19 cellular contexts compared by ENCODE assay signal in genomic region chr15:63331456-63331855, GRCh38. TPM values are rescaled to one million over a fixed set of nuclear protein-coding genes. Genes with fewer than 3 reads are reported as not detected.
DNase-seq lines count a peak whose midpoint lies in the region; ATAC-seq, FAIRE-seq and TF ChIP-seq lines count a peak whose summit lies in the region.
"Had no signal": no experiment of that assay in that cellular context is flagged by ENCODE, and none has a peak within 500 bp of the region (broad histone marks: within the 10 kb centered on the region; RNA-seq: fewer than 3 reads in every experiment).

No MANE protein-coding gene starts in this region.

- H3K9me3 Mint-ChIP-seq in activated CD8-positive, alpha-beta T cell treated with anti-CD3 and anti-CD28 coated beads for 36 hours: no peaks in the 10 kb centered on the region
- no peaks in the 10 kb centered on the region for H3K9me3 Mint-ChIP-seq in activated CD8-positive, alpha-beta T cell treated with anti-CD3 and anti-CD28 coated beads, Interleukin-2, amount 10 ng/mL, durations not matched to agents 7 days and 5 days (ENCODE audit: insufficient read depth)
- H3K9me3 Mint-ChIP-seq in Caco-2 (ENCODE audit: unreplicated experiment): no peaks in the 10 kb centered on the region
- H3K9me3 Mint-ChIP-seq in H9: no peaks in the 10 kb centered on the region
- H3K9me3 Mint-ChIP-seq: stimulated activated naive B cell treated with anti-CD40 and anti-IgM and Interleukin-4, amounts not matched to agents 10 μg/mL and 1 μg/mL and 100 μg/mL, for 72 hours; T-helper 1 cell treated with Interleukin-12 subunit alpha and Interleukin-12 subunit beta and Interleukin-4 antibody, amounts not matched to agents 30 μg/mL and 1 μg/mL, for 36 hours had no signal

- H3K36me3 Mint-ChIP-seq in activated CD8-positive, alpha-beta T cell treated with anti-CD3 and anti-CD28 coated beads for 36 hours (ENCODE audit: low read depth): no peaks in the 10 kb centered on the region
- H3K36me3 Mint-ChIP-seq in activated CD8-positive, alpha-beta T cell treated with anti-CD3 and anti-CD28 coated beads, Interleukin-2, amount 10 ng/mL, durations not matched to agents 7 days and 5 days (ENCODE audit: low read depth): no peaks in the 10 kb centered on the region
- no peaks in the 10 kb centered on the region for H3K36me3 Mint-ChIP-seq in Caco-2 (ENCODE audit: insufficient read depth, unreplicated experiment)
- H3K36me3 Mint-ChIP-seq in H9 (ENCODE audit: insufficient read depth in 1 of 3, low read depth in 3 of 3): no peaks in the 10 kb centered on the region
- H3K36me3 Mint-ChIP-seq: stimulated activated naive B cell treated with anti-CD40 and anti-IgM and Interleukin-4, amounts not matched to agents 10 μg/mL and 1 μg/mL and 100 μg/mL, for 72 hours had no signal

- no peaks in the 10 kb centered on the region for H3K27me3 Mint-ChIP-seq in activated CD8-positive, alpha-beta T cell treated with anti-CD3 and anti-CD28 coated beads for 36 hours
- H3K27me3 Mint-ChIP-seq in activated CD8-positive, alpha-beta T cell treated with anti-CD3 and anti-CD28 coated beads, Interleukin-2, amount 10 ng/mL, durations not matched to agents 7 days and 5 days (ENCODE audit: low read depth): no peaks in the 10 kb centered on the region
- no peaks in the 10 kb centered on the region for H3K27me3 Mint-ChIP-seq in Caco-2 (ENCODE audit: insufficient read depth, unreplicated experiment)
- H3K27me3 Mint-ChIP-seq in H9 (ENCODE audit: low read depth): 0 out of 2 replicates have a peak, but pooled peaks cover 2% of the 10 kb centered on the region

- intact Hi-C loops in activated CD8-positive, alpha-beta T cell treated with anti-CD3 and anti-CD28 coated beads for 36 hours (cut with micrococcal nuclease): no loop called here
- intact Hi-C loops in Caco-2 (cut with micrococcal nuclease; ENCODE audit: unreplicated experiment): no loop called here

- no peaks in the 10 kb centered on the region for H3K4me1 ChIP-seq in Caco-2
- H3K4me1 ChIP-seq in H9 (ENCODE audit: insufficient read depth, low read length): no peaks in the 10 kb centered on the region
- H3K4me1 ChIP-seq: left ventricle myocardium inferior had no signal

- H3K4me3 ChIP-seq in epithelial cell of esophagus (ENCODE audit: low read length) (no peak overlapping the region), Caco-2 (ENCODE audit: low read depth, low read length) (no peak overlapping the region)
- H3K4me3 ChIP-seq: left ventricle myocardium inferior, ovary had no signal

- H3K36me3 ChIP-seq in Caco-2 (ENCODE audit: control insufficient read depth, insufficient read depth, low read length): no peaks in the 10 kb centered on the region
- H3K36me3 ChIP-seq: left ventricle myocardium inferior, ovary had no signal

- no peak overlapping the region for H2BK12ac ChIP-seq in H9 (ENCODE audit: insufficient read length, low read depth, low read length)

- no peak overlapping the region for H3K27ac Mint-ChIP-seq in activated CD8-positive, alpha-beta T cell treated with anti-CD3 and anti-CD28 coated beads for 36 hours
- H3K27ac Mint-ChIP-seq in activated CD8-positive, alpha-beta T cell treated with anti-CD3 and anti-CD28 coated beads, Interleukin-2, amount 10 ng/mL, durations not matched to agents 7 days and 5 days: no peak overlapping the region
- no peak overlapping the region for H3K27ac Mint-ChIP-seq in Caco-2 (ENCODE audit: unreplicated experiment)
- H3K27ac Mint-ChIP-seq in H9: no peak overlapping the region
- H3K27ac Mint-ChIP-seq: stimulated activated naive B cell treated with anti-CD40 and anti-IgM and Interleukin-4, amounts not matched to agents 10 μg/mL and 1 μg/mL and 100 μg/mL, for 72 hours; T-helper 1 cell treated with Interleukin-12 subunit alpha and Interleukin-12 subunit beta and Interleukin-4 antibody, amounts not matched to agents 30 μg/mL and 1 μg/mL, for 36 hours had no signal

- H3K9ac ChIP-seq in H9 (ENCODE audit: extremely low read depth, insufficient read length, low read length): no peak overlapping the region

- no peak overlapping the region for H2AK5ac ChIP-seq in H9 (ENCODE audit: insufficient read length, low read length)

- H3K27me3 ChIP-seq in Caco-2 (replicated peaks; ENCODE audit: control insufficient read depth, insufficient read depth, low read length): no peaks in the 10 kb centered on the region
- H3K27me3 ChIP-seq in H9 (ENCODE audit: insufficient read depth, low read length): no peaks in the 10 kb centered on the region
- H3K27me3 ChIP-seq: ovary had no signal

- DNase-seq in activated CD8-positive, alpha-beta T cell treated with anti-CD3 and anti-CD28 coated beads for 36 hours: peak; percentile 26
- DNase-seq in activated CD8-positive, alpha-beta T cell treated with anti-CD3 and anti-CD28 coated beads, Interleukin-2, amount 10 ng/mL, durations not matched to agents 7 days and 5 days: no peak
- DNase-seq in RCC 7860 (ENCODE audit: low spot score): peak; percentile 69
- peak; percentile 93 for DNase-seq in epithelial cell of esophagus (ENCODE audit: low read depth)
- peak; percentile 2 to 20 for DNase-seq in stimulated activated CD8-positive, alpha-beta memory T cell treated with anti-CD3 and anti-CD28 coated beads, Interleukin-7, amount 100 ng/mL, for 48 hours (ENCODE audit: extremely low read depth in 1 of 2, low read depth in 1 of 2)
- no peak for DNase-seq in Caco-2
- no peak for DNase-seq in H9
- DNase-seq: activated CD4-positive, CD25-positive, alpha-beta regulatory T cell treated with anti-CD3 and anti-CD28 coated beads, Interleukin-2, amount 50 U/mL, for 72 hours; amniotic stem cell; DMS79 treated with DMSO at 0.1 percent for 48 hours; left ventricle myocardium inferior; NCI-H146; NCI-H345; NK-92 treated with Interleukin-12 subunit alpha and Interleukin-12 subunit beta, amount 100 ng/mL, for 24 hours; ovary; stimulated activated naive B cell treated with anti-CD40 and anti-IgM and Interleukin-4, amounts not matched to agents 10 μg/mL and 1 μg/mL and 100 μg/mL, for 72 hours had no signal

- no peak overlapping the region for H3K23ac ChIP-seq in H9 (ENCODE audit: insufficient read length, low read depth, low read length)

- H3K23me2 ChIP-seq in H9 (ENCODE audit: insufficient read length, low read depth, low read length, poor library complexity, severe bottlenecking): no peaks in the 10 kb centered on the region

- H2BK120ac ChIP-seq in H9 (ENCODE audit: low read depth, low read length, poor library complexity, severe bottlenecking): no peak overlapping the region

- no peak overlapping the region for H3K4me2 ChIP-seq in H9 (ENCODE audit: insufficient read depth, insufficient read length, low read length)

- no peak overlapping the region for H3K18ac ChIP-seq in H9 (ENCODE audit: insufficient read length, low read depth, low read length)

- TF ChIP-seq CTCF in activated CD8-positive, alpha-beta T cell treated with anti-CD3 and anti-CD28 coated beads for 36 hours (IDR thresholded peaks at IDR 0.05): no peak
- TF ChIP-seq CTCF in epithelial cell of esophagus (IDR thresholded peaks at IDR 0.05; ENCODE audit: insufficient read depth, low read depth, low read length, missing control alignments): no peak
- TF ChIP-seq CTCF in Caco-2 (IDR thresholded peaks at IDR 0.05; ENCODE audit: insufficient read depth in 1 of 2, low read depth in 1 of 2, low read length in 1 of 2, severe bottlenecking in 1 of 2, unreplicated experiment in 1 of 2): no peak
- no peak for TF ChIP-seq CTCF in H9 (conservative IDR thresholded peaks at IDR 0.05)

- no peak overlapping the region for H2BK20ac ChIP-seq in H9 (ENCODE audit: low read depth, low read length, poor library complexity, severe bottlenecking)

- no peak overlapping the region for H3K27ac ChIP-seq in H9 (ENCODE audit: insufficient read length, low read depth, low read length)
- H3K27ac ChIP-seq: HL-60, left ventricle myocardium inferior, ovary had no signal

- no peak for FAIRE-seq in RCC 7860 (lab: Jason Lieb, UNC)

- no peaks in the 10 kb centered on the region for H3K79me2 ChIP-seq in H9 (ENCODE audit: insufficient read depth, low read length)

- no peaks in the 10 kb centered on the region for H3K79me1 ChIP-seq in H9 (ENCODE audit: insufficient read depth, low read depth, low read length, poor library complexity, severe bottlenecking)

- no peak overlapping the region for H2AFZ ChIP-seq in H9 (ENCODE audit: low read length)

- WGBS in H9 (ENCODE audit: extremely low coverage, insufficient read length, low lambda C conversion rate): no CpG with 5 or more reads among the region's 12 CpGs

- no TSS peak for BruUV-seq in Caco-2 (replicated peaks; lab: Mats Ljungman, UMichigan)

- POLR2A ChIA-PET in activated CD8-positive, alpha-beta T cell treated with anti-CD3 and anti-CD28 coated beads for 36 hours (lab: Charles Lee): interaction anchor here (1.0 kb wide), 1 partner anchor 20 kb away, joined by 3 read pairs; no protein-coding TSS in a partner anchor
- POLR2A ChIA-PET in activated CD8-positive, alpha-beta T cell treated with anti-CD3 and anti-CD28 coated beads, Interleukin-2, amount 10 ng/mL, durations not matched to agents 7 days and 5 days (lab: Charles Lee): no interaction called here
- POLR2A ChIA-PET in Caco-2 (lab: Charles Lee): no interaction called here

- no peak overlapping the region for H4K5ac ChIP-seq in H9 (ENCODE audit: insufficient read length, low read depth, low read length)

- H3T11ph ChIP-seq in H9 (ENCODE audit: low read length): no peak overlapping the region

- no peak overlapping the region for H3K4ac ChIP-seq in H9 (ENCODE audit: low read depth, low read length)

- H3K56ac ChIP-seq in H9 (ENCODE audit: insufficient read length, low read depth, low read length): no peak overlapping the region

- no peaks in the 10 kb centered on the region for H3K4me1 Mint-ChIP-seq in activated CD8-positive, alpha-beta T cell treated with anti-CD3 and anti-CD28 coated beads for 36 hours (ENCODE audit: low read depth)
- no peaks in the 10 kb centered on the region for H3K4me1 Mint-ChIP-seq in activated CD8-positive, alpha-beta T cell treated with anti-CD3 and anti-CD28 coated beads, Interleukin-2, amount 10 ng/mL, durations not matched to agents 7 days and 5 days (ENCODE audit: low read depth)
- H3K4me1 Mint-ChIP-seq in Caco-2 (ENCODE audit: low read depth, unreplicated experiment) (no peaks in the 10 kb centered on the region), H9 (0 out of 4 replicates have a peak, but pooled peaks cover 0 to 2% of the 10 kb centered on the region in 2 experiments)
- H3K4me1 Mint-ChIP-seq: stimulated activated naive B cell treated with anti-CD40 and anti-IgM and Interleukin-4, amounts not matched to agents 10 μg/mL and 1 μg/mL and 100 μg/mL, for 72 hours had no signal

- H2BK15ac ChIP-seq in H9 (ENCODE audit: low read depth, low read length): no peak overlapping the region

- H3K4me3 Mint-ChIP-seq in activated CD8-positive, alpha-beta T cell treated with anti-CD3 and anti-CD28 coated beads for 36 hours: no peak overlapping the region
- no peak overlapping the region for H3K4me3 Mint-ChIP-seq in activated CD8-positive, alpha-beta T cell treated with anti-CD3 and anti-CD28 coated beads, Interleukin-2, amount 10 ng/mL, durations not matched to agents 7 days and 5 days
- H3K4me3 Mint-ChIP-seq in Caco-2 (ENCODE audit: unreplicated experiment) (no peak overlapping the region), H9 (no peak overlapping the region)
- H3K4me3 Mint-ChIP-seq: stimulated activated naive B cell treated with anti-CD40 and anti-IgM and Interleukin-4, amounts not matched to agents 10 μg/mL and 1 μg/mL and 100 μg/mL, for 72 hours; T-helper 1 cell treated with Interleukin-12 subunit alpha and Interleukin-12 subunit beta and Interleukin-4 antibody, amounts not matched to agents 30 μg/mL and 1 μg/mL, for 36 hours had no signal

- CTCF ChIA-PET in activated CD8-positive, alpha-beta T cell treated with anti-CD3 and anti-CD28 coated beads for 36 hours (lab: Charles Lee): interaction anchor here (1.3 kb wide), 1 partner anchor 48 kb away, joined by 3 read pairs; no protein-coding TSS in a partner anchor
- CTCF ChIA-PET in activated CD8-positive, alpha-beta T cell treated with anti-CD3 and anti-CD28 coated beads, Interleukin-2, amount 10 ng/mL, durations not matched to agents 7 days and 5 days (lab: Charles Lee): interaction anchor here (1.5 kb wide), 1 partner anchor 283 kb away, joined by 5 read pairs; no protein-coding TSS in a partner anchor
- CTCF ChIA-PET in Caco-2 (lab: Charles Lee): no interaction called here

- H4K91ac ChIP-seq in H9 (ENCODE audit: insufficient read length, low read depth, low read length): no peak overlapping the region

- H3K9me3 ChIP-seq in Caco-2 (no peaks in the 10 kb centered on the region), H9 (ENCODE audit: control insufficient read depth, low read depth, low read length) (no peaks in the 10 kb centered on the region)
- H3K9me3 ChIP-seq: left ventricle myocardium inferior, ovary had no signal

- H4K20me1 ChIP-seq in H9 (ENCODE audit: control insufficient read depth, insufficient read depth, insufficient read length): no peaks in the 10 kb centered on the region

- no peak overlapping the region for H4K8ac ChIP-seq in H9 (replicated peaks; ENCODE audit: insufficient read length, low read depth, low read length)

- no peak overlapping the region for H2BK5ac ChIP-seq in H9 (ENCODE audit: insufficient read length, low read length)

- ATAC-seq in activated CD8-positive, alpha-beta T cell treated with anti-CD3 and anti-CD28 coated beads for 36 hours: peak; percentile 64
- ATAC-seq in activated CD8-positive, alpha-beta T cell treated with anti-CD3 and anti-CD28 coated beads, Interleukin-2, amount 10 ng/mL, durations not matched to agents 7 days and 5 days: no peak
- no peak for ATAC-seq in HG03175 (IDR thresholded peaks at IDR 0.05; ENCODE audit: unreplicated experiment)
- ATAC-seq: stimulated activated naive B cell treated with anti-CD40 and anti-IgM and Interleukin-4, amounts not matched to agents 10 μg/mL and 1 μg/mL and 100 μg/mL, for 72 hours had no signal

- H3K14ac ChIP-seq in H9 (ENCODE audit: insufficient read depth, low read length): no peak overlapping the region

RNA-seq across cellular contexts. Expression of gene CA12, which starts 50.2 kb away (rescaled TPM):
- total RNA-seq in activated CD8-positive, alpha-beta T cell treated with anti-CD3 and anti-CD28 coated beads for 36 hours: under 1 TPM in 1 of 2 experiments, not detected in 1; 0.58 TPM
- total RNA-seq in activated CD8-positive, alpha-beta T cell treated with anti-CD3 and anti-CD28 coated beads, Interleukin-2, amount 10 ng/mL, durations not matched to agents 7 days and 5 days: not detected
- total RNA-seq in Caco-2 (2022) (1.0 and 1.3 TPM in 2 replicates), H9 (2021) (0.42 and 0.68 TPM in 2 replicates)

RNA-seq across cellular contexts. Expression of gene APH1B, which starts 54.1 kb away (rescaled TPM):
- 1 to 10 TPM; 7.0 to 9.7 TPM for total RNA-seq in activated CD8-positive, alpha-beta T cell treated with anti-CD3 and anti-CD28 coated beads for 36 hours
- total RNA-seq in activated CD8-positive, alpha-beta T cell treated with anti-CD3 and anti-CD28 coated beads, Interleukin-2, amount 10 ng/mL, durations not matched to agents 7 days and 5 days: 10 to 100 TPM in 1 of 2 experiments, 1 to 10 TPM in 1; 9.1 to 10.1 TPM
- total RNA-seq in Caco-2 (2022) (17.3 and 20.3 TPM in 2 replicates), H9 (2021) (20.9 and 22.9 TPM in 2 replicates)

Comparison
In these comparisons a context has a peak if more than half of its experiments do, and no peak if none do; other contexts are left out.
1. DNase-seq: peak in activated CD8-positive, alpha-beta T cell treated with anti-CD3 and anti-CD28 coated beads for 36 hours (single experiment), RCC 7860 (single experiment), epithelial cell of esophagus (single experiment) and stimulated activated CD8-positive, alpha-beta memory T cell treated with anti-CD3 and anti-CD28 coated beads, Interleukin-7, amount 100 ng/mL, for 48 hours (2 of 2); none in activated CD8-positive, alpha-beta T cell treated with anti-CD3 and anti-CD28 coated beads, Interleukin-2, amount 10 ng/mL, durations not matched to agents 7 days and 5 days (single experiment), Caco-2 (0 of 2) and H9 (single experiment).